ENCODE assay signal across 10 cellular contexts in the genomic region with DNA sequence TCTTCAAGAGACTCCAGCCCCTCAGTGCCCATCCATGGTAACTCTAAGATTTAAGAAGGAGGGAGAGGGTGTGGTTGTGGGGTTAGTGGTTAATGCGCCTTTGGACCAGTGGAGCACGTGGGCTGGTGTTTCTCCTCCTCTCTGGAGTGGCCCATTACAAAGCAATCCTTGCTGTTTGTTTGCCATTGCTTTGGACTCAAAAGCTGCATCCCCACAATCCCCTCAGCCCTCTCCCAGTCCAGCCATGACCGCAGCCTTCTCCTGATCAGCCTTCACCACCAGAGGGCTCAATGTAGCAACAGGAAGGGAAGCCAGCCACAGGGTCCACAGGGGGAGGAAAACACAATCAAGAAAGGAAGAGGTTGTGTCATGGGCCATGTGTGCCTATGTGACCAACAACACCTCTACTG. TPM values are rescaled to one million over a fixed set of nuclear protein-coding genes. Genes with fewer than 3 reads are reported as not detected.
DNase-seq lines count a peak whose midpoint lies in the region; TF ChIP-seq lines count a peak whose summit lies in the region.
"Had no signal": no experiment of that assay in that cellular context is flagged by ENCODE, and none has a peak within 500 bp of the region (broad histone marks: within the 10 kb centered on the region; RNA-seq: fewer than 3 reads in every experiment).

No MANE protein-coding gene starts in this region.

- TF ChIP-seq CTCF in MCF 10A (IDR thresholded peaks at IDR 0.05; ENCODE audit: unreplicated experiment) (no peak), breast epithelium (IDR thresholded peaks at IDR 0.05) (no peak), type B pancreatic cell (conservative IDR thresholded peaks at IDR 0.05) (peak; percentile 66)

- H3K4me1 Mint-ChIP-seq in MCF 10A (ENCODE audit: insufficient read depth, unreplicated experiment) (peaks cover 6% of the 10 kb centered on the region), type B pancreatic cell (ENCODE audit: unreplicated experiment) (no peaks in the 10 kb centered on the region)

- intact Hi-C loops in MCF 10A (cut with micrococcal nuclease): no loop called here
- intact Hi-C loops in breast epithelium (cut with DNase I; ENCODE audit: low total_unique reads): no loop called here

- H3K9me3 Mint-ChIP-seq in MCF 10A (ENCODE audit: unreplicated experiment) (no peaks in the 10 kb centered on the region), type B pancreatic cell (peaks cover 10% of the 10 kb centered on the region)

- no peaks in the 10 kb centered on the region for H3K36me3 ChIP-seq in breast epithelium
- no peaks in the 10 kb centered on the region for H3K36me3 ChIP-seq in effector memory CD4-positive, alpha-beta T cell (ENCODE audit: control insufficient read depth, insufficient read depth, low read length)
- H3K36me3 ChIP-seq: esophagus squamous epithelium had no signal

- H3K4me3 Mint-ChIP-seq in MCF 10A (ENCODE audit: unreplicated experiment): no peak overlapping the region
- no peak overlapping the region for H3K4me3 Mint-ChIP-seq in type B pancreatic cell
- H3K4me3 Mint-ChIP-seq: T-helper 1 cell treated with Interleukin-12 subunit alpha and Interleukin-12 subunit beta and Interleukin-4 antibody, amounts not matched to agents 30 μg/mL and 1 μg/mL, for 36 hours had no signal

- CTCF ChIA-PET in MCF 10A (lab: Yijun Ruan, JAX): no interaction called here

- POLR2A ChIA-PET in MCF 10A (lab: Yijun Ruan, JAX): no interaction called here

- H3K36me3 Mint-ChIP-seq in MCF 10A (ENCODE audit: insufficient read depth, unreplicated experiment) (no peaks in the 10 kb centered on the region), type B pancreatic cell (no peaks in the 10 kb centered on the region)

- H3K27ac Mint-ChIP-seq in MCF 10A (ENCODE audit: low read depth, unreplicated experiment) (no peak overlapping the region), type B pancreatic cell (no peak overlapping the region)
- H3K27ac Mint-ChIP-seq: T-helper 1 cell treated with Interleukin-12 subunit alpha and Interleukin-12 subunit beta and Interleukin-4 antibody, amounts not matched to agents 30 μg/mL and 1 μg/mL, for 36 hours had no signal

- no peaks in the 10 kb centered on the region for H3K27me3 ChIP-seq in breast epithelium
- H3K27me3 ChIP-seq in effector memory CD4-positive, alpha-beta T cell (replicated peaks; ENCODE audit: control insufficient read depth, insufficient read depth, low read length, poor library complexity, severe bottlenecking): no peaks in the 10 kb centered on the region
- H3K27me3 ChIP-seq: esophagus squamous epithelium had no signal

- TF ChIP-seq POLR2A in breast epithelium (IDR thresholded peaks at IDR 0.05) (no peak), erythroblast (IDR thresholded peaks at IDR 0.05; ENCODE audit: low read length) (no peak)

- DNase-seq in MCF 10A (ENCODE audit: unreplicated experiment): peak; percentile 25
- no peak for DNase-seq in breast epithelium (ENCODE audit: low spot score in 2 of 2)
- peak; percentile 7 for DNase-seq in NCI-H2227 treated with DMSO at 0.1 percent for 48 hours (lab: John Stamatoyannopoulos, UW)
- DNase-seq in erythroblast (lab: John Stamatoyannopoulos, UW): peak; percentile 10 to 19
- DNase-seq in type B pancreatic cell (ENCODE audit: extremely low spot score, unreplicated experiment): no peak
- no peak for DNase-seq in effector memory CD4-positive, alpha-beta T cell
- DNase-seq in cerebellum (ENCODE audit: low spot score): no peak
- DNase-seq in activated T-cell treated with anti-CD3 and anti-CD28 coated beads, Interleukin-2, amount 50 U/mL, for 1 hour: no peak
- DNase-seq: esophagus squamous epithelium had no signal

- H3K27me3 Mint-ChIP-seq in MCF 10A (ENCODE audit: insufficient read depth, unreplicated experiment) (peaks cover 29% of the 10 kb centered on the region), type B pancreatic cell (no peaks in the 10 kb centered on the region)

- H3K27ac ChIP-seq in breast epithelium: no peak overlapping the region
- no peak overlapping the region for H3K27ac ChIP-seq in effector memory CD4-positive, alpha-beta T cell (ENCODE audit: insufficient read depth, low read length, poor library complexity, severe bottlenecking)
- H3K27ac ChIP-seq: esophagus squamous epithelium had no signal

- peaks cover 2 to 3% of the 10 kb centered on the region in 2 donors for H3K9me3 ChIP-seq in breast epithelium
- H3K9me3 ChIP-seq in effector memory CD4-positive, alpha-beta T cell (ENCODE audit: control insufficient read depth, low read length): no peaks in the 10 kb centered on the region

- BruUV-seq in MCF 10A (replicated peaks; lab: Mats Ljungman, UMichigan): no TSS peak

- no peaks in the 10 kb centered on the region for H3K4me1 ChIP-seq in breast epithelium
- no peaks in the 10 kb centered on the region for H3K4me1 ChIP-seq in effector memory CD4-positive, alpha-beta T cell (ENCODE audit: control insufficient read depth, insufficient read depth, low read length, poor library complexity, severe bottlenecking)

- no peak overlapping the region for H3K4me3 ChIP-seq in breast epithelium
- no peak overlapping the region for H3K4me3 ChIP-seq in effector memory CD4-positive, alpha-beta T cell (ENCODE audit: insufficient read depth, low read depth, low read length, poor library complexity, severe bottlenecking)
- H3K4me3 ChIP-seq: esophagus squamous epithelium had no signal

RNA-seq across cellular contexts. Expression of a gene that starts 38.4 kb away (rescaled TPM):
- total RNA-seq in MCF 10A (2022): 3.5 and 6.5 TPM in 2 replicates
- total RNA-seq in breast epithelium: 10 to 100 TPM in 2 of 3 donors, 1 to 10 TPM in 1; 4.3 to 34.7 (median 20.6) TPM
- 33.2 and 41.4 TPM in 2 replicates for total RNA-seq in type B pancreatic cell (ENCODE audit: low replicate concordance)
- 25.0 TPM for total RNA-seq in cerebellum

Comparison
In these comparisons a context has a peak if more than half of its experiments do, and no peak if none do; other contexts are left out.
1. DNase-seq: peak in MCF 10A (single experiment), NCI-H2227 treated with DMSO at 0.1 percent for 48 hours (single experiment) and erythroblast (2 of 2); none in breast epithelium (0 of 2), type B pancreatic cell (single experiment), effector memory CD4-positive, alpha-beta T cell (0 of 3), cerebellum (single experiment) and activated T-cell treated with anti-CD3 and anti-CD28 coated beads, Interleukin-2, amount 50 U/mL, for 1 hour (single experiment).